Comparison of ENCODE assay signal across 8 cellular contexts in the genomic region with DNA sequence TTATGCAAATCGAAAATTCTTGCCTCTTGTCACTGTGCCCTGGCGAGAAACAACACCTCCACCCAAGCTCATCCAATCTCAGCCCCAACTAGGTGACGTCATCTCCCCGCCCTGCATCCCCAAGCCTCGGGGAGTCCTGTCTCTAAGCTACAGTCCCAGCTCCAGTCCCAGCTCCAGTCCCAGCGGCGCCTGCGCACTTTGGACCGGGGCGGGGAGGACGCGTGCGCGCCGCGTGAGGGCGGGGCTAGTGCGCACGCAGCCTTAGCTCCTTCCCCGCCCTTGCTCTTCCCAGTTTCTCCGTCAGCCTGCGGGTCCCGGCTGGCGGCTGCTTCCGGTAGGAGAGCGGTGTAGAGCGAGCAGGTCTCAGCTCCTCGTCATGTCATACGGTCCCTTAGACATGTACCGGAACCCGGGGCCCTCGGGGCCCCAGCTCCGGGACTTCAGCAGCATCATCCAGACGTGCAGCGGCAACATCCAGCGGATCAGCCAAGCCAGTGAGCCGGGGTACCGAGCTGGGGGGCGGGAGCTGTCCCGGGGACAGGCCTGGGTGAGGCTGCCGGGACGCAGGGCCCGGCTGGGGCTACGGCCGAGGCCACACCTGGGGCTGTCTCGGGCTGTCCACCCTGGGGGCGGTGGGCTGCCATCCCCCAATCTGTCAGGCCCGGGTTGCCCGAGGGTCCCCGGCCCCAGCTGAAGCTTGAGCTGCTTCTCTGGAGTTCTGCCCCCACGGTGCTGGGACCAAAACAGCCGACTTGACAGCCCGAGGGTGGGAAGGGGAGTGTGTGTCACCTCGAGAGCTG. TPM values are rescaled to one million over a fixed set of nuclear protein-coding genes. Genes with fewer than 3 reads are reported as not detected.
DNase-seq lines count a peak whose midpoint lies in the region; ATAC-seq and TF ChIP-seq lines count a peak whose summit lies in the region.

A gene (plus strand): TSS at position 288 of the 800 bp plus-strand sequence. CDS start 89 bp downstream, at position 377.

- H3K4me3 Mint-ChIP-seq in activated CD4-positive, alpha-beta T cell treated with anti-CD3 and anti-CD28 coated beads, Interleukin-2, amount 10 ng/mL, durations not matched to agents 7 days and 5 days: peak within 1 kb of the TSS; percentile 97

- peaks cover 20% of the 10 kb centered on the region for H3K4me1 ChIP-seq in BLaER1

- H3K27me3 ChIP-seq in BLaER1: no peaks in the 10 kb centered on the region

- H3K27ac ChIP-seq in BLaER1 (peak within 1 kb of the TSS; percentile 82), coronary artery (peak within 1 kb of the TSS; percentile 92 to 99)

- intact Hi-C loops in left colon (cut with DNase I, micrococcal nuclease): no loop called here

- peak within 1 kb of the TSS; percentile 100 for H3K4me3 ChIP-seq in BLaER1
- peak within 1 kb of the TSS; percentile 99 for H3K4me3 ChIP-seq in coronary artery

- H4K20me1 ChIP-seq in BLaER1: peaks cover 49% of the 10 kb centered on the region

- H3K4me2 ChIP-seq in BLaER1: peak within 1 kb of the TSS; percentile 87

- H3K36me3 Mint-ChIP-seq in activated CD4-positive, alpha-beta T cell treated with anti-CD3 and anti-CD28 coated beads, Interleukin-2, amount 10 ng/mL, durations not matched to agents 7 days and 5 days (ENCODE audit: low read depth): peaks cover 15% of the 10 kb centered on the region

- H3K27me3 Mint-ChIP-seq in activated CD4-positive, alpha-beta T cell treated with anti-CD3 and anti-CD28 coated beads, Interleukin-2, amount 10 ng/mL, durations not matched to agents 7 days and 5 days: no peaks in the 10 kb centered on the region

- CTCF ChIA-PET in activated CD4-positive, alpha-beta T cell treated with anti-CD3 and anti-CD28 coated beads, Interleukin-2, amount 10 ng/mL, durations not matched to agents 7 days and 5 days (lab: Charles Lee): interaction anchor here (0.5 to 3.1 kb wide), 10 partner anchors 8 to 850 kb away, joined by 3 to 13 read pairs (median 3); a partner anchor contains a TSS

- H3K9me3 ChIP-seq in BLaER1: no peaks in the 10 kb centered on the region

- peaks cover 34% of the 10 kb centered on the region for H3K4me1 Mint-ChIP-seq in activated CD4-positive, alpha-beta T cell treated with anti-CD3 and anti-CD28 coated beads, Interleukin-2, amount 10 ng/mL, durations not matched to agents 7 days and 5 days

- POLR2A ChIA-PET in activated CD4-positive, alpha-beta T cell treated with anti-CD3 and anti-CD28 coated beads, Interleukin-2, amount 10 ng/mL, durations not matched to agents 7 days and 5 days (lab: Charles Lee): interaction anchor here (0.6 to 0.8 kb wide), 3 partner anchors 48 to 473 kb away, joined by 3 to 4 read pairs (median 3); a partner anchor contains a TSS

- no peaks in the 10 kb centered on the region for H3K9me3 Mint-ChIP-seq in activated CD4-positive, alpha-beta T cell treated with anti-CD3 and anti-CD28 coated beads, Interleukin-2, amount 10 ng/mL, durations not matched to agents 7 days and 5 days

- DNase-seq in NCI-H69 (lab: John Stamatoyannopoulos, UW): peak; percentile 97
- DNase-seq in activated CD4-positive, alpha-beta T cell treated with anti-CD3 and anti-CD28 coated beads, Interleukin-2, amount 10 ng/mL, durations not matched to agents 7 days and 5 days: peak; percentile 100
- peak; percentile 100 for DNase-seq in coronary artery (ENCODE audit: low spot score)
- peak; percentile 98 to 99 for DNase-seq in left colon
- DNase-seq in stimulated activated CD4-positive, alpha-beta T cell treated with anti-CD3 and anti-CD28 coated beads, Interleukin-1b, Interleukin-23, amount 100 ng/mL, for 48 hours: peak; percentile 100

- H3K27ac Mint-ChIP-seq in activated CD4-positive, alpha-beta T cell treated with anti-CD3 and anti-CD28 coated beads, Interleukin-2, amount 10 ng/mL, durations not matched to agents 7 days and 5 days: peak within 1 kb of the TSS; percentile 98

- peaks cover 19% of the 10 kb centered on the region; the same call in 1 of the 2 replicates for H3K36me3 ChIP-seq in BLaER1

- TF ChIP-seq CTCF in coronary artery (IDR thresholded peaks at IDR 0.05): no peak

- H3K9ac ChIP-seq in BLaER1: peak within 1 kb of the TSS; percentile 92

- peak; percentile 90 for ATAC-seq in GM19328 (IDR thresholded peaks at IDR 0.05; ENCODE audit: unreplicated experiment)
- peak; percentile 96 for ATAC-seq in HG03520 (IDR thresholded peaks at IDR 0.05; ENCODE audit: unreplicated experiment)
- peak; percentile 97 for ATAC-seq in left colon

RNA-seq across cellular contexts. Expression of the gene that starts here (rescaled TPM):
- total RNA-seq in activated CD4-positive, alpha-beta T cell treated with anti-CD3 and anti-CD28 coated beads, Interleukin-2, amount 10 ng/mL, durations not matched to agents 7 days and 5 days: 10 to 100 TPM; 25.4 to 28.7 TPM
- 10 to 100 TPM; 64.0 to 68.8 TPM for total RNA-seq in left colon

Comparison
In these comparisons a context has a peak if more than half of its experiments do, and no peak if none do; other contexts are left out.
1. Peak in every context shown above with its lines: DNase-seq, ATAC-seq, H3K4me3 ChIP-seq and H3K27ac ChIP-seq.